ENCODE assay signal across 8 cellular contexts in genomic region chr10:51699475-51700227, GRCh38. TPM values are rescaled to one million over a fixed set of nuclear protein-coding genes. Genes with fewer than 3 reads are reported as not detected.
DNase-seq lines count a peak whose midpoint lies in the region; ATAC-seq and TF ChIP-seq lines count a peak whose summit lies in the region.

TSS of gene CSTF2T (minus strand) at chr10:51699595. CDS start at chr10:51699549, 46 bp downstream.

- no peaks in the 10 kb centered on the region for H3K27me3 ChIP-seq in IMR-90 (ENCODE audit: control insufficient read depth, insufficient read depth, low read length)

- peak within 1 kb of the TSS; percentile 98 for H3K14ac ChIP-seq in IMR-90 (replicated peaks; ENCODE audit: low read depth, low read length)

- peak within 1 kb of the TSS; percentile 97 for H4K5ac ChIP-seq in IMR-90 (ENCODE audit: low read depth, low read length)

- ATAC-seq in GM21528 (IDR thresholded peaks at IDR 0.05; ENCODE audit: low FRiP score, unreplicated experiment) (peak; percentile 96), IMR-90 (ENCODE audit: low read depth) (peak; percentile 93), mucosa of descending colon (peak; percentile 98)

- intact Hi-C loops in IMR-90 (cut with micrococcal nuclease) = loop anchor here (5.0 to 10.0 kb wide), 4 partner anchors 178 to 695 kb away; partner anchors contain the start of gene PRKG1
- intact Hi-C loops in mucosa of descending colon (cut with DNase I, micrococcal nuclease) = no loop called here

- peak within 1 kb of the TSS; percentile 96 for H3K9ac ChIP-seq in IMR-90 (ENCODE audit: low read depth, low read length)

- peak within 1 kb of the TSS; percentile 96 for H2AFZ ChIP-seq in IMR-90 (replicated peaks; ENCODE audit: low read length, poor library complexity)

- H3K4ac ChIP-seq in IMR-90 (ENCODE audit: low read depth, low read length) = peak within 1 kb of the TSS; percentile 97

- no peaks in the 10 kb centered on the region for H3K9me3 ChIP-seq in IMR-90 (ENCODE audit: control insufficient read depth, insufficient read depth, low read length)
- H3K9me3 ChIP-seq in mucosa of descending colon = no peaks in the 10 kb centered on the region

- H2AK5ac ChIP-seq in IMR-90 (ENCODE audit: low read depth, low read length) = peak within 1 kb of the TSS; percentile 61

- H3K9me1 ChIP-seq in IMR-90 (ENCODE audit: insufficient read depth, low read length) = peaks cover 10% of the 10 kb centered on the region; the same call in 1 of the 2 replicates

- no peak for TF ChIP-seq CTCF in IMR-90 (conservative IDR thresholded peaks at IDR 0.05; ENCODE audit: low read depth, low read length)
- no peak for TF ChIP-seq CTCF in mucosa of descending colon (IDR thresholded peaks at IDR 0.05)

- peak within 1 kb of the TSS; percentile 83 to 100 for H4K8ac ChIP-seq in IMR-90 (ENCODE audit: low read depth in 2 of 2, low read length in 2 of 2)

- 0% methylated on average over 17 of the region's 45 CpGs; no CpG with 5 or more reads in 1 of the 2 experiments for WGBS in IMR-90 (ENCODE audit: extremely low coverage in 2 of 2, insufficient read length in 1 of 2), 2 experiments

- peak within 1 kb of the TSS; percentile 80 for H3K4me3 ChIP-seq in IMR-90 (ENCODE audit: insufficient read depth, low read depth, low read length)
- H3K4me3 ChIP-seq in mucosa of descending colon = peak within 1 kb of the TSS; percentile 69

- H3K27ac ChIP-seq in IMR-90 (ENCODE audit: insufficient read depth, low read length) (peak within 1 kb of the TSS; percentile 98), epithelial cell of prostate (peak within 1 kb of the TSS; percentile 78)

- 0 out of 2 replicates have a peak, but pooled peaks cover 2% of the 10 kb centered on the region for H3K36me3 ChIP-seq in IMR-90 (ENCODE audit: control insufficient read depth, insufficient read depth, low read length)
- no peaks in the 10 kb centered on the region for H3K36me3 ChIP-seq in mucosa of descending colon (ENCODE audit: low read depth)

- POLR2A ChIA-PET in IMR-90 (lab: Charles Lee; ENCODE audit: unreplicated experiment) = no interaction called here

- peak within 1 kb of the TSS; percentile 98 for H2BK5ac ChIP-seq in IMR-90 (ENCODE audit: low read depth, low read length, poor library complexity, severe bottlenecking)

- H3K23ac ChIP-seq in IMR-90 (ENCODE audit: low read depth, low read length) = peak within 1 kb of the TSS; percentile 99

- peak within 1 kb of the TSS; percentile 96 for H3K56ac ChIP-seq in IMR-90 (ENCODE audit: extremely low read depth, insufficient read depth, low read length)

- TF ChIP-seq RAD21 in IMR-90 (IDR thresholded peaks at IDR 0.05; ENCODE audit: low read length) = no peak; the same call in 1 of the 2 replicates

- peak within 1 kb of the TSS; percentile 89 for H3K4me2 ChIP-seq in IMR-90 (ENCODE audit: low read depth, low read length)

- H4K20me1 ChIP-seq in IMR-90 (ENCODE audit: insufficient read depth, low read length) = peaks cover 8% of the 10 kb centered on the region

- H3K4me1 ChIP-seq in IMR-90 (ENCODE audit: control insufficient read depth, insufficient read depth, low read length) = peaks cover 13% of the 10 kb centered on the region
- peaks cover 14% of the 10 kb centered on the region for H3K4me1 ChIP-seq in mucosa of descending colon (ENCODE audit: low read depth)

- peak; percentile 68; the same call in 1 of the 2 replicates for TF ChIP-seq POLR2A in IMR-90 (IDR thresholded peaks at IDR 0.05; ENCODE audit: low read depth, low read length)

- H3K18ac ChIP-seq in IMR-90 (ENCODE audit: low read depth, low read length) = peak within 1 kb of the TSS; percentile 97

- peak within 1 kb of the TSS; percentile 99 for H4K91ac ChIP-seq in IMR-90 (ENCODE audit: insufficient read depth, low read depth, low read length)

- dilution Hi-C loops in IMR-90 (cut with HindIII; ENCODE audit: low sequenced_read_pairs, unreplicated experiment) = no loop called here

- peak; percentile 94 for DNase-seq in DMS 273 (lab: John Stamatoyannopoulos, UW; ENCODE audit: unreplicated experiment)
- peak; percentile 96 for DNase-seq in IMR-90
- DNase-seq in OCI-M1 (lab: John Stamatoyannopoulos, UW) = peak; percentile 97
- DNase-seq in activated T-cell treated with anti-CD3 and anti-CD28 coated beads for 4 hours = peak; percentile 90
- DNase-seq in epithelial cell of prostate (ENCODE audit: low read depth, low spot score) = peak; percentile 65
- DNase-seq in mucosa of descending colon = peak; percentile 89 to 94 (median 92)
- DNase-seq in stimulated activated CD8-positive, alpha-beta memory T cell treated with anti-CD3 and anti-CD28 coated beads, Interleukin-4, amount 100 ng/mL, for 24 hours (ENCODE audit: low read depth) = peak; percentile 83

- H3K79me1 ChIP-seq in IMR-90 (ENCODE audit: low read depth in 1 of 2, low read length in 2 of 2) = peaks cover 16 to 31% of the 10 kb centered on the region in 2 experiments; a peak in 3 of 4 replicates

- H2BK15ac ChIP-seq in IMR-90 (ENCODE audit: low read depth, low read length) = peak within 1 kb of the TSS; percentile 99

- in situ Hi-C loops in IMR-90 (cut with MboI; ENCODE audit: low sequenced_read_pairs) = no loop called here

- CTCF ChIA-PET in IMR-90 (lab: Yijun Ruan, JAX) = interaction anchor here (0.5 kb wide), 1 partner anchor 898 kb away, joined by 3 read pairs; no protein-coding TSS in a partner anchor

- H2BK120ac ChIP-seq in IMR-90 (ENCODE audit: low read depth, low read length) = peak within 1 kb of the TSS; percentile 99

- H2AK9ac ChIP-seq in IMR-90 (replicated peaks; ENCODE audit: low read depth, low read length, poor library complexity) = peak within 1 kb of the TSS; percentile 87

- no TSS peak for BruUV-seq in IMR-90 (replicated peaks; lab: Mats Ljungman, UMichigan)

- H2BK20ac ChIP-seq in IMR-90 (ENCODE audit: low read depth, low read length) = peak within 1 kb of the TSS; percentile 87; the same call in 1 of the 2 replicates

TF ChIP-seq in IMR-90, 13 proteins besides CTCF, POLR2A, EP300 and RAD21:
- TF ChIP-seq MXI1 (IDR thresholded peaks at IDR 0.05; ENCODE audit: borderline replicate concordance, low read depth, low read length) (peak; percentile 88), RCOR1 (IDR thresholded peaks at IDR 0.05; ENCODE audit: insufficient replicate concordance, low read length) (no peak), BHLHE40 (IDR thresholded peaks at IDR 0.05; ENCODE audit: low read depth, low read length) (no peak), MAZ (IDR thresholded peaks at IDR 0.05; ENCODE audit: borderline replicate concordance, low read depth, low read length) (peak; percentile 57; the same call in 1 of the 2 replicates), FOS (IDR thresholded peaks at IDR 0.05; ENCODE audit: low read depth, low read length) (no peak), RFX5 (IDR thresholded peaks at IDR 0.05; ENCODE audit: low read depth, low read length) (no peak), MAFK (IDR thresholded peaks at IDR 0.05; ENCODE audit: low read depth, low read length) (no peak), CEBPB (IDR thresholded peaks at IDR 0.05; ENCODE audit: low read depth, low read length) (no peak), CHD1 (IDR thresholded peaks at IDR 0.05; ENCODE audit: low read depth, low read length) (no peak), SMC3 (IDR thresholded peaks at IDR 0.05; ENCODE audit: low read depth, low read length) (no peak), NFE2L2 (IDR thresholded peaks at IDR 0.05; ENCODE audit: low read depth, low read length) (no peak), USF2 (IDR thresholded peaks at IDR 0.05; ENCODE audit: low read depth, low read length) (no peak; the same call in 1 of the 2 replicates)
- TF ChIP-seq, protein P1, sequence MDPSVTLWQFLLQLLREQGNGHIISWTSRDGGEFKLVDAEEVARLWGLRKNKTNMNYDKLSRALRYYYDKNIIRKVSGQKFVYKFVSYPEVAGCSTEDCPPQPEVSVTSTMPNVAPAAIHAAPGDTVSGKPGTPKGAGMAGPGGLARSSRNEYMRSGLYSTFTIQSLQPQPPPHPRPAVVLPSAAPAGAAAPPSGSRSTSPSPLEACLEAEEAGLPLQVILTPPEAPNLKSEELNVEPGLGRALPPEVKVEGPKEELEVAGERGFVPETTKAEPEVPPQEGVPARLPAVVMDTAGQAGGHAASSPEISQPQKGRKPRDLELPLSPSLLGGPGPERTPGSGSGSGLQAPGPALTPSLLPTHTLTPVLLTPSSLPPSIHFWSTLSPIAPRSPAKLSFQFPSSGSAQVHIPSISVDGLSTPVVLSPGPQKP (IDR thresholded peaks at IDR 0.05; ENCODE audit: borderline replicate concordance, low read depth, low read length) = no peak
TF ChIP-seq in IMR-90: peak in this region for 2.

RNA-seq across cellular contexts. Expression of gene CSTF2T, which starts in this region (rescaled TPM):
- total RNA-seq in IMR-90 (2012; rRNA removed) = 18.6 and 22.5 TPM in 2 replicates
- polyA plus RNA-seq in IMR-90 (2012; rRNA removed) = 5.4 and 7.2 TPM in 2 replicates
- polyA plus RNA-seq in IMR-90 (2012; cell fraction: cytosol; rRNA removed) = 1.7 and 3.9 TPM in 2 replicates
- 0.94 and 2.2 TPM in 2 replicates for polyA plus RNA-seq in IMR-90 (2012; cell fraction: nucleus; rRNA removed; ENCODE audit: low replicate concordance)
- 10 to 100 TPM; 13.5 to 21.7 (median 18.9) TPM for total RNA-seq in mucosa of descending colon

Comparison
In these comparisons a context has a peak if more than half of its experiments do, and no peak if none do; other contexts are left out.
1. Peak in every context shown above with its lines: DNase-seq, ATAC-seq, H3K4me3 ChIP-seq and H3K27ac ChIP-seq.